19 cellular contexts compared by ENCODE assay signal in genomic region chr1:153364181-153364580, GRCh38. TPM values are rescaled to one million over a fixed set of nuclear protein-coding genes. Genes with fewer than 3 reads are reported as not detected.
DNase-seq lines count a peak whose midpoint lies in the region; ATAC-seq and TF ChIP-seq lines count a peak whose summit lies in the region.
"Had no signal": no experiment of that assay in that cellular context is flagged by ENCODE, and none has a peak within 500 bp of the region (broad histone marks: within the 10 kb centered on the region; RNA-seq: fewer than 3 reads in every experiment).

No MANE protein-coding gene starts in this region.

- H3K27me3 Mint-ChIP-seq in natural killer cell (ENCODE audit: low read depth in 2 of 2), result peaks cover 6 to 18% of the 10 kb centered on the region in 2 donors

- H3K4ac ChIP-seq in trophoblast cell (ENCODE audit: low read depth, low read length), result no peak overlapping the region

- H3K36me3 ChIP-seq in WERI-Rb-1 (no peaks in the 10 kb centered on the region), trophoblast cell (ENCODE audit: control insufficient read depth in 1 of 2, insufficient read depth in 2 of 2, low read length in 2 of 2) (no peaks in the 10 kb centered on the region), testis (ENCODE audit: low read depth, missing control alignments) (no peaks in the 10 kb centered on the region)

- H2BK120ac ChIP-seq in trophoblast cell (ENCODE audit: insufficient read depth, low read length, poor library complexity), result no peak overlapping the region

- H2BK12ac ChIP-seq in trophoblast cell (ENCODE audit: low read length), result no peak overlapping the region

- H3K27ac ChIP-seq in WERI-Rb-1 (no peak overlapping the region), epithelial cell of prostate (peak overlapping the region; percentile 69), trophoblast cell (ENCODE audit: low read depth, low read length) (peak overlapping the region; percentile 48), testis (no peak overlapping the region)

- no peak overlapping the region for H3K4me3 ChIP-seq in WERI-Rb-1 (ENCODE audit: low read depth, low read length)
- no peak overlapping the region for H3K4me3 ChIP-seq in trophoblast cell (ENCODE audit: low read depth, low read length)
- no peak overlapping the region for H3K4me3 ChIP-seq in testis

- no peak overlapping the region for H3K4me3 Mint-ChIP-seq in natural killer cell
- H3K4me3 Mint-ChIP-seq: H9 had no signal

- TF ChIP-seq POLR2A in testis (IDR thresholded peaks at IDR 0.05), result no peak

- DNase-seq in Caki2 (ENCODE audit: low read depth) (peak; percentile 8), WERI-Rb-1 (peak; percentile 3), epithelial cell of prostate (ENCODE audit: low read depth, low spot score) (no peak), trophoblast cell (peak; percentile 98 to 99), natural killer cell (no peak), A172 (ENCODE audit: low spot score) (no peak), testis (no peak)
- DNase-seq: C1 segment of cervical spinal cord, EL, IMR-90, NCI-H1105 treated with DMSO at 0.1 percent for 48 hours, NCI-H187 treated with DMSO at 0.1 percent for 48 hours, NCI-H69, OCI-M1 had no signal

- no peak overlapping the region for H3K18ac ChIP-seq in trophoblast cell (ENCODE audit: low read length)

- no peak overlapping the region for H4K8ac ChIP-seq in trophoblast cell (ENCODE audit: low read depth, low read length)

- no peaks in the 10 kb centered on the region for H3K4me1 Mint-ChIP-seq in natural killer cell
- H3K4me1 Mint-ChIP-seq: H9 had no signal

- H3K4me2 ChIP-seq in trophoblast cell (ENCODE audit: low read length), result peak overlapping the region; percentile 6

- H3K27ac Mint-ChIP-seq in natural killer cell, result no peak overlapping the region
- H3K27ac Mint-ChIP-seq: H9 had no signal

- no peak overlapping the region for H2AFZ ChIP-seq in trophoblast cell (ENCODE audit: insufficient read depth, low read length, poor library complexity)

- no peak for TF ChIP-seq CTCF in WERI-Rb-1 (IDR thresholded peaks at IDR 0.05; ENCODE audit: low read depth, low read length)
- TF ChIP-seq CTCF in natural killer cell (IDR thresholded peaks at IDR 0.05), result no peak
- no peak for TF ChIP-seq CTCF in testis (IDR thresholded peaks at IDR 0.05)

- H3K36me3 Mint-ChIP-seq in natural killer cell, result no peaks in the 10 kb centered on the region

- intact Hi-C loops in natural killer cell (cut with micrococcal nuclease) (no loop called here), testis (cut with DNase I; ENCODE audit: low total_unique reads) (no loop called here)

- H3K9me3 Mint-ChIP-seq in natural killer cell, result no peaks in the 10 kb centered on the region

- in situ Hi-C loops in Caki2 (cut with HindIII; ENCODE audit: low pct_unique_long_range_greater_than_20kb, low sequenced_read_pairs), result loop anchor here (25.0 kb wide), 1 partner anchor 123 kb away; no protein-coding TSS in a partner anchor

- peaks cover 98% of the 10 kb centered on the region for H3K27me3 ChIP-seq in WERI-Rb-1 (ENCODE audit: insufficient read depth, low read depth, severe bottlenecking)
- no peaks in the 10 kb centered on the region for H3K27me3 ChIP-seq in trophoblast cell (ENCODE audit: insufficient read depth, low read length)
- H3K27me3 ChIP-seq in testis, result no peaks in the 10 kb centered on the region

- ATAC-seq in natural killer cell (no peak), HG03045 (IDR thresholded peaks at IDR 0.05; ENCODE audit: unreplicated experiment) (no peak)

- H4K91ac ChIP-seq in trophoblast cell (ENCODE audit: low read depth, low read length), result peak overlapping the region; percentile 40

- no peak overlapping the region for H3K23ac ChIP-seq in trophoblast cell (ENCODE audit: low read length)

- H3K9me3 ChIP-seq in WERI-Rb-1 (ENCODE audit: severe bottlenecking) (peaks cover 3% of the 10 kb centered on the region), trophoblast cell (ENCODE audit: insufficient read depth, low read depth, low read length) (no peaks in the 10 kb centered on the region), testis (no peaks in the 10 kb centered on the region)

- no peak overlapping the region for H4K12ac ChIP-seq in trophoblast cell (ENCODE audit: low read depth, low read length)

- peaks cover 20 to 22% of the 10 kb centered on the region in 2 experiments for H3K4me1 ChIP-seq in trophoblast cell (ENCODE audit: control insufficient read depth in 1 of 2, insufficient read depth in 2 of 2, low read length in 2 of 2)
- no peaks in the 10 kb centered on the region for H3K4me1 ChIP-seq in testis

- H3K14ac ChIP-seq in trophoblast cell (ENCODE audit: low read length), result no peak overlapping the region

- H3K79me1 ChIP-seq in trophoblast cell (ENCODE audit: low read length), result peaks cover 1% of the 10 kb centered on the region

- H2AK5ac ChIP-seq in trophoblast cell (ENCODE audit: low read length), result no peak overlapping the region

- no peak overlapping the region for H3K9ac ChIP-seq in trophoblast cell (ENCODE audit: low read length)

- H2BK5ac ChIP-seq in trophoblast cell (ENCODE audit: low read depth, low read length, poor library complexity), result no peak overlapping the region

- H3K79me2 ChIP-seq in trophoblast cell (ENCODE audit: control insufficient read depth, insufficient read depth, low read length, poor library complexity), result no peaks in the 10 kb centered on the region

RNA-seq across cellular contexts. Expression of gene S100A9, which starts 6.5 kb away (rescaled TPM):
- not detected in 2 replicates for total RNA-seq in Caki2 (2014; rRNA removed; shearing (Covaris generic); ENCODE audit: low replicate concordance)
- 1.0 and 1.1 TPM in 2 replicates for polyA plus RNA-seq in trophoblast cell (2013)
- total RNA-seq in natural killer cell (100 to 1,000 TPM in 2 of 3 donors, 10 to 100 TPM in 1; 13.1 to 334 (median 116) TPM), testis (10 to 100 TPM in 1 of 2 donors, 1 to 10 TPM in 1; 4.6 to 10.7 TPM)
- total RNA-seq in A172 (2014; rRNA removed; shearing (Covaris generic)), result not detected in 2 replicates
- polyA plus RNA-seq in testis (ENCODE audit: insufficient read depth, low read depth, low replicate concordance), result 36.6 TPM
- total RNA-seq: A673, H9, HT1080, IMR-90, LHCN-M2 had no signal
- polyA plus RNA-seq: IMR-90 had no signal

RNA-seq across cellular contexts. Expression of gene S100A12, which starts 11.2 kb away (rescaled TPM):
- not detected in 2 replicates for total RNA-seq in Caki2 (2014; rRNA removed; shearing (Covaris generic); ENCODE audit: low replicate concordance)
- not detected in 2 replicates for polyA plus RNA-seq in trophoblast cell (2013)
- 10 to 100 TPM in 2 of 3 donors, not detected in 1; 11.4 to 20.4 TPM for total RNA-seq in natural killer cell
- not detected in 2 replicates for total RNA-seq in A172 (2014; rRNA removed; shearing (Covaris generic))
- total RNA-seq in testis, result not detected
- not detected for polyA plus RNA-seq in testis (ENCODE audit: insufficient read depth, low read depth, low replicate concordance)
- total RNA-seq: A673, H9, HT1080, IMR-90, LHCN-M2 had no signal
- polyA plus RNA-seq: IMR-90 had no signal

RNA-seq across cellular contexts. Expression of gene PGLYRP4, which starts 15.5 kb away (rescaled TPM):
- not detected in 2 replicates for total RNA-seq in Caki2 (2014; rRNA removed; shearing (Covaris generic); ENCODE audit: low replicate concordance)
- 3.6 and 3.8 TPM in 2 replicates for polyA plus RNA-seq in trophoblast cell (2013)
- total RNA-seq in natural killer cell, result not detected
- total RNA-seq in A172 (2014; rRNA removed; shearing (Covaris generic)), result not detected in 2 replicates
- total RNA-seq in testis, result under 1 TPM in 1 of 2 donors, not detected in 1; 0.12 TPM
- polyA plus RNA-seq in testis (ENCODE audit: insufficient read depth, low read depth, low replicate concordance), result 0.17 TPM
- total RNA-seq: A673, H9, HT1080, IMR-90, LHCN-M2 had no signal
- polyA plus RNA-seq: IMR-90 had no signal

RNA-seq across cellular contexts. Expression of gene S100A8, which starts 26.7 kb away (rescaled TPM):
- not detected in 2 replicates for total RNA-seq in Caki2 (2014; rRNA removed; shearing (Covaris generic); ENCODE audit: low replicate concordance)
- not detected in 2 replicates for polyA plus RNA-seq in trophoblast cell (2013)
- total RNA-seq in natural killer cell (100 to 1,000 TPM in 1 of 3 donors, 10 to 100 TPM in 1, 1 to 10 TPM in 1; 1.8 to 220 (median 75.8) TPM), testis (1 to 10 TPM; 1.3 to 3.0 TPM)
- total RNA-seq in A172 (2014; rRNA removed; shearing (Covaris generic)), result not detected in 2 replicates
- polyA plus RNA-seq in testis (ENCODE audit: insufficient read depth, low read depth, low replicate concordance), result 20.3 TPM
- total RNA-seq: A673, H9, HT1080, IMR-90, LHCN-M2 had no signal
- polyA plus RNA-seq: IMR-90 had no signal

RNA-seq across cellular contexts. Expression of gene PGLYRP3, which starts 51.4 kb away (rescaled TPM):
- not detected in 2 replicates for total RNA-seq in Caki2 (2014; rRNA removed; shearing (Covaris generic); ENCODE audit: low replicate concordance)
- 0.12 and 0.25 TPM in 2 replicates for polyA plus RNA-seq in trophoblast cell (2013)
- total RNA-seq in natural killer cell (not detected), testis (not detected)
- not detected in 2 replicates for total RNA-seq in A172 (2014; rRNA removed; shearing (Covaris generic))
- 0.28 TPM for polyA plus RNA-seq in testis (ENCODE audit: insufficient read depth, low read depth, low replicate concordance)
- total RNA-seq: A673, H9, HT1080, IMR-90, LHCN-M2 had no signal
- polyA plus RNA-seq: IMR-90 had no signal

Comparison
In these comparisons a context has a peak if more than half of its experiments do, and no peak if none do; other contexts are left out.
1. DNase-seq: peak in Caki2 (single experiment), WERI-Rb-1 (single experiment) and trophoblast cell (2 of 2); none in epithelial cell of prostate (single experiment), natural killer cell (single experiment), A172 (single experiment) and testis (single experiment).
2. H3K27ac ChIP-seq: peak in epithelial cell of prostate (single experiment) and trophoblast cell (single experiment); none in WERI-Rb-1 (single experiment) and testis (0 of 2).